9 cellular contexts compared by ENCODE assay signal in genomic region chr20:21125072-21125848, GRCh38. TPM values are rescaled to one million over a fixed set of nuclear protein-coding genes. Genes with fewer than 3 reads are reported as not detected.
A peak's percentile ranks its signal among the peaks of the same experiment; 100 is the strongest.
DNase-seq lines count a peak whose midpoint lies in the region; ATAC-seq, FAIRE-seq and TF ChIP-seq lines count a peak whose summit lies in the region.
"Had no signal": no experiment of that assay in that cellular context is flagged by ENCODE, and none has a peak within 500 bp of the region (broad histone marks: within the 10 kb centered on the region; RNA-seq: fewer than 3 reads in every experiment).

No MANE protein-coding gene starts in this region.

- RAD21 ChIA-PET in GM12878 (lab: Charles Lee; ENCODE audit: unreplicated experiment): interaction anchor here (1.2 to 2.1 kb wide), 2 partner anchors 11 to 77 kb away, joined by 4 to 8 read pairs; no protein-coding TSS in a partner anchor

- TF ChIP-seq RAD21 in GM12878 (IDR thresholded peaks at IDR 0.05; ENCODE audit: insufficient read depth, low read depth, low read length): no peak

- H3K27me3 ChIP-seq in BLaER1 treated with 17β-estradiol and CSF1 and Interleukin-3, amounts not matched to agents 10 nM and 100 nM: no peaks in the 10 kb centered on the region
- H3K27me3 ChIP-seq in GM12878 (replicated peaks in 1 of 2; ENCODE audit: control insufficient read depth in 2 of 2, insufficient read depth in 2 of 2, low read length in 1 of 2) (no peaks in the 10 kb centered on the region), iPS-20b (ENCODE audit: insufficient read depth, low read length) (peaks cover 9% of the 10 kb centered on the region; the same call in 1 of the 2 replicates), skeletal muscle tissue (ENCODE audit: control insufficient read depth in 3 of 3, insufficient read depth in 3 of 3, low read length in 3 of 3) (no peaks in the 10 kb centered on the region)

- no peak for TF ChIP-seq CTCF in GM12878 (IDR thresholded peaks at IDR 0.05 in 2 of 3, conservative IDR thresholded peaks at IDR 0.05 in 1 of 3; ENCODE audit: control insufficient read depth in 2 of 3, extremely low read depth in 1 of 3, insufficient read depth in 1 of 3, low read depth in 3 of 3, low read length in 3 of 3)

- peaks cover 10 to 19% (median 16%) of the 10 kb centered on the region in 10 experiments; a peak in 19 of 20 replicates for H3K4me1 ChIP-seq in BLaER1 treated with 17β-estradiol and CSF1 and Interleukin-3, amounts not matched to agents 10 nM and 100 nM
- H3K4me1 ChIP-seq in GM12878 (ENCODE audit: control insufficient read depth, insufficient read depth, low read length) (peaks cover 2% of the 10 kb centered on the region; the same call in 1 of the 2 replicates), iPS-20b (ENCODE audit: insufficient read depth, low read length) (peaks cover 19% of the 10 kb centered on the region; the same call in 1 of the 2 replicates), skeletal muscle tissue (ENCODE audit: control insufficient read depth in 3 of 3, insufficient read depth in 3 of 3, low read length in 3 of 3) (peaks cover 6 to 11% (median 7%) of the 10 kb centered on the region in 3 donors)

- SMC1A ChIA-PET in GM12878 (lab: Charles Lee; ENCODE audit: uncharacterized antibody, unreplicated experiment): interaction anchor here (1.1 to 1.4 kb wide), 2 partner anchors 11 to 111 kb away, joined by 4 to 5 read pairs; no protein-coding TSS in a partner anchor

- H3K4me3 ChIP-seq in BLaER1 treated with 17β-estradiol and CSF1 and Interleukin-3, amounts not matched to agents 10 nM and 100 nM: peak overlapping the region; percentile 81 to 95 (median 90)
- H3K4me3 ChIP-seq in GM12878 (peak overlapping the region; percentile 70), iPS-20b (ENCODE audit: low read length) (peak overlapping the region; percentile 84), skeletal muscle tissue (ENCODE audit: low read length in 3 of 3) (peak overlapping the region; percentile 68 to 95 (median 87))

- FAIRE-seq in GM12878 (lab: Jason Lieb, UNC): no peak
- FAIRE-seq: TTC549 had no signal

- peak overlapping the region; percentile 72 to 93 (median 82) for H3K4me2 ChIP-seq in BLaER1 treated with 17β-estradiol and CSF1 and Interleukin-3, amounts not matched to agents 10 nM and 100 nM
- peak overlapping the region; percentile 60 for H3K4me2 ChIP-seq in GM12878 (ENCODE audit: control insufficient read depth, insufficient read depth)

- ATAC-seq in GM19025 (IDR thresholded peaks at IDR 0.05; ENCODE audit: low read depth, unreplicated experiment) (peak; percentile 9), HG03135 (IDR thresholded peaks at IDR 0.05; ENCODE audit: unreplicated experiment) (peak; percentile 32), GM12878 (peak; percentile 6)

- H3K79me2 ChIP-seq in GM12878 (ENCODE audit: control insufficient read depth, insufficient read depth, low read length): no peaks in the 10 kb centered on the region; the same call in 1 of the 2 replicates

- no peaks in the 10 kb centered on the region for H4K20me1 ChIP-seq in BLaER1 treated with 17β-estradiol and CSF1 and Interleukin-3, amounts not matched to agents 10 nM and 100 nM
- no peaks in the 10 kb centered on the region for H4K20me1 ChIP-seq in GM12878 (ENCODE audit: control insufficient read depth, insufficient read depth)

- peaks cover 0 to 6% (median 0%) of the 10 kb centered on the region in 11 experiments; a peak in 3 of 22 replicates for H3K9me3 ChIP-seq in BLaER1 treated with 17β-estradiol and CSF1 and Interleukin-3, amounts not matched to agents 10 nM and 100 nM (replicated peaks in 1 of 11)
- H3K9me3 ChIP-seq in GM12878 (replicated peaks; ENCODE audit: control insufficient read depth, insufficient read depth, low read length) (no peaks in the 10 kb centered on the region), iPS-20b (ENCODE audit: insufficient read depth, low read depth, low read length) (no peaks in the 10 kb centered on the region), skeletal muscle tissue (ENCODE audit: control insufficient read depth in 3 of 3, low read length in 3 of 3) (no peaks in the 10 kb centered on the region)

- H3K27ac ChIP-seq in BLaER1 treated with 17β-estradiol and CSF1 and Interleukin-3, amounts not matched to agents 10 nM and 100 nM: no peak overlapping the region
- H3K27ac ChIP-seq in GM12878 (ENCODE audit: control insufficient read depth, insufficient read depth) (no peak overlapping the region), iPS-20b (ENCODE audit: low read length) (no peak overlapping the region), skeletal muscle tissue (ENCODE audit: low read depth, low read length) (peak overlapping the region; percentile 86)

- POLR2A ChIA-PET in GM12878 (lab: Charles Lee): no interaction called here

- in situ Hi-C loops in GM12878 (cut with MboI): no loop called here

- TF ChIP-seq POLR2A in GM12878 (IDR thresholded peaks at IDR 0.05; ENCODE audit: low read depth, low read length): no peak

- peaks cover 0 to 4% (median 0%) of the 10 kb centered on the region in 11 experiments; a peak in 1 of 22 replicates for H3K36me3 ChIP-seq in BLaER1 treated with 17β-estradiol and CSF1 and Interleukin-3, amounts not matched to agents 10 nM and 100 nM
- H3K36me3 ChIP-seq in GM12878 (ENCODE audit: control insufficient read depth in 2 of 2, insufficient read depth in 2 of 2, low read length in 1 of 2) (no peaks in the 10 kb centered on the region), iPS-20b (ENCODE audit: insufficient read depth, low read depth, low read length) (no peaks in the 10 kb centered on the region), skeletal muscle tissue (ENCODE audit: control insufficient read depth in 3 of 3, insufficient read depth in 3 of 3, low read length in 3 of 3) (peaks cover 0 to 5% (median 0%) of the 10 kb centered on the region in 3 donors)

- no peak for TF ChIP-seq EP300 in GM12878 (IDR thresholded peaks at IDR 0.05; ENCODE audit: borderline replicate concordance in 1 of 2, control insufficient read depth in 1 of 2, low read depth in 2 of 2, low read length in 2 of 2)

- peak overlapping the region; percentile 98 for H2AFZ ChIP-seq in GM12878 (ENCODE audit: control insufficient read depth, low read depth, low read length)

- BruUV-seq in GM12878 (replicated peaks; lab: Mats Ljungman, UMichigan): no TSS peak

- WGBS in GM12878 (ENCODE audit: insufficient coverage, insufficient replicate concordance, low lambda C conversion rate, missing lambda C conversion rate): 16% methylated on average over 25 of the region's 25 CpGs

- H3K9ac ChIP-seq in BLaER1 treated with 17β-estradiol and CSF1 and Interleukin-3, amounts not matched to agents 10 nM and 100 nM: peak overlapping the region; percentile 2 to 91 (median 57); a peak in 19 of 22 replicates
- H3K9ac ChIP-seq in GM12878 (ENCODE audit: control insufficient read depth, insufficient read depth, low read length) (0 out of 2 replicates have a peak overlapping the region, but pooled peaks have one; percentile 0), iPS-20b (ENCODE audit: low read depth, low read length) (peak overlapping the region; percentile 72; the same call in 1 of the 2 replicates), skeletal muscle tissue (ENCODE audit: low read depth in 1 of 3, low read length in 3 of 3) (peak overlapping the region; percentile 70 to 89 (median 80))

- intact Hi-C loops in GM12878 (cut with micrococcal nuclease; ENCODE audit: unreplicated experiment): loop anchor here (10.0 kb wide), 1 partner anchor 180 kb away; the partner anchor contains the start of gene XRN2

- DNase-seq in NCI-H460 (ENCODE audit: extremely low read depth, low read depth): peak; percentile 57
- no peak for DNase-seq in GM12878 (ENCODE audit: low read depth, low spot score)
- no peak for DNase-seq in ureter (ENCODE audit: low spot score)

- CTCF ChIA-PET in GM12878 (lab: Yijun Ruan, JAX): interaction anchor here (1.0 to 1.8 kb wide), 2 partner anchors 11 to 159 kb away, joined by 3 to 8 read pairs; no protein-coding TSS in a partner anchor

RNA-seq across cellular contexts. Expression of gene KIZ, which starts 0.6 kb away (rescaled TPM):
- total RNA-seq in NCI-H460 (2014; rRNA removed; shearing (Covaris generic)): 15.7 and 17.6 TPM in 2 replicates
- polyA plus RNA-seq in NCI-H460 (2014; cell fraction: nucleus; rRNA removed): 15.6 and 16.1 TPM in 2 replicates
- total RNA-seq in GM12878 (2013; cell fraction: nucleolus; rRNA removed): 43.5 and 46.5 TPM in 2 replicates
- total RNA-seq in GM12878 (2014; rRNA removed): 5.0 and 6.0 TPM in 2 replicates
- total RNA-seq in GM12878 (2014; rRNA removed; fragmentation: Illumina TruSeq; extraction: Trizol): 9.4 and 9.9 TPM in 2 replicates
- total RNA-seq in GM12878 (2021): 6.8 and 11.4 TPM in 2 replicates
- polyA plus RNA-seq in GM12878 (2011; ENCODE audit: low read depth): 77.5 TPM
- 11.0 and 17.3 TPM in 2 replicates for polyA plus RNA-seq in GM12878 (2011; rRNA removed)
- polyA plus RNA-seq in GM12878 (2011; cell fraction: cytosol; rRNA removed): 4.4 and 5.6 TPM in 2 replicates
- 14.9 and 20.8 TPM in 2 replicates for polyA plus RNA-seq in GM12878 (2011; cell fraction: nucleus; rRNA removed)
- polyA plus RNA-seq in GM12878 (2012): 11.9 and 14.1 TPM in 2 replicates
- polyA plus RNA-seq in GM12878 (2014; fragmentation: Illumina TruSeq; extraction: Trizol): 8.3 and 11.1 TPM in 2 replicates
- polyA plus RNA-seq in GM12878 (2014; fragmentation: Nextera tagmentation; extraction: Ambion mirVana): 1 to 10 TPM; 2.7 to 4.5 TPM
- 5.3 and 7.0 TPM in 2 replicates for polyA plus RNA-seq in GM12878 (2014; rRNA removed)
- 1 to 10 TPM; 7.7 to 8.2 TPM for polyA plus RNA-seq in GM12878 (2016; fragmentation: Nextera tagmentation; extraction: Ambion mirVana)
- polyA minus RNA-seq in GM12878 (2011; rRNA and poly(A)+ RNA removed): 4.1 and 10.0 TPM in 2 replicates
- polyA minus RNA-seq in GM12878 (2011; cell fraction: cytosol; rRNA and poly(A)+ RNA removed): 2.0 and 4.1 TPM in 2 replicates
- polyA minus RNA-seq in GM12878 (2011; cell fraction: nucleus; rRNA and poly(A)+ RNA removed): 7.1 and 7.9 TPM in 2 replicates
- 8.9 TPM for total RNA-seq in skeletal muscle tissue
- total RNA-seq in ureter: 22.4 TPM

RNA-seq across cellular contexts. Expression of gene LINC00237, which starts 19.1 kb away (rescaled TPM):
- not detected in 2 replicates for total RNA-seq in NCI-H460 (2014; rRNA removed; shearing (Covaris generic))
- polyA plus RNA-seq in NCI-H460 (2014; cell fraction: nucleus; rRNA removed): not detected in 2 replicates
- not detected in 2 replicates for total RNA-seq in GM12878 (2013; cell fraction: nucleolus; rRNA removed)
- total RNA-seq in GM12878 (2014; rRNA removed): not detected in 2 replicates
- total RNA-seq in GM12878 (2014; rRNA removed; fragmentation: Illumina TruSeq; extraction: Trizol): not detected in 2 replicates
- not detected in 2 replicates for total RNA-seq in GM12878 (2021)
- not detected for polyA plus RNA-seq in GM12878 (2011; ENCODE audit: low read depth)
- polyA plus RNA-seq in GM12878 (2011; rRNA removed): not detected in 2 replicates
- not detected in 2 replicates for polyA plus RNA-seq in GM12878 (2011; cell fraction: cytosol; rRNA removed)
- not detected in 2 replicates for polyA plus RNA-seq in GM12878 (2011; cell fraction: nucleus; rRNA removed)
- polyA plus RNA-seq in GM12878 (2012): not detected in 2 replicates
- polyA plus RNA-seq in GM12878 (2014; fragmentation: Illumina TruSeq; extraction: Trizol): not detected in 2 replicates
- not detected for polyA plus RNA-seq in GM12878 (2014; fragmentation: Nextera tagmentation; extraction: Ambion mirVana)
- polyA plus RNA-seq in GM12878 (2014; rRNA removed): not detected in 2 replicates
- polyA plus RNA-seq in GM12878 (2016; fragmentation: Nextera tagmentation; extraction: Ambion mirVana): not detected
- not detected in 2 replicates for polyA minus RNA-seq in GM12878 (2011; rRNA and poly(A)+ RNA removed)
- polyA minus RNA-seq in GM12878 (2011; cell fraction: cytosol; rRNA and poly(A)+ RNA removed): not detected in 2 replicates
- polyA minus RNA-seq in GM12878 (2011; cell fraction: nucleus; rRNA and poly(A)+ RNA removed): not detected in 2 replicates
- total RNA-seq in skeletal muscle tissue: 0.52 TPM
- total RNA-seq in ureter: not detected

Comparison
In these comparisons a context has a peak if more than half of its experiments do, and no peak if none do; other contexts are left out.
1. H3K9ac ChIP-seq: peak in every context shown above with its lines; median percentile 80 in skeletal muscle tissue; 72 in iPS-20b; 57 in BLaER1 treated with 17β-estradiol and CSF1 and Interleukin-3, amounts not matched to agents 10 nM and 100 nM; 0 in GM12878.